In the genomic region with DNA sequence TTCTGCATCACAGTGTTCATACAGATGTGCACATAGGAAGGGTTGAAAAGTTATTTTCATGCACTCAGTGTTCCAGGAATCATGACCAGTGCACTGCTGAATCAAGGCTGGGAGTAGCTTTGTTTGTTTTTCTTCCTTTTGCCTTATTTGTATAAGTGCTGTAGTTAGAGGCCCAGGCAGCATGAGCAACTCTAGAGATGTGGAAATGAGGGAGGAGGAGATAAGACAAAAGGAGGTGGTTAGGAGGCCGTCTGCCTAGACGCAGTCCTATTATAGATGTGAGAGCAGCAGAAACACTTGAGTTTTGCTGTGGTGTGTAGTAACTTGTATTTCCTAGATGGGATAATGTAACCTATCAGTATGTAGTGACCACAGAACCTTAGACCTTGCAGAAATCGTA, we compare ENCODE assay signal across 12 cellular contexts.
DNase-seq lines count a peak whose midpoint lies in the region; ATAC-seq and TF ChIP-seq lines count a peak whose summit lies in the region.
"Had no signal": no experiment of that assay in that cellular context is flagged by ENCODE, and none has a peak within 500 bp of the region (broad histone marks: within the 10 kb centered on the region; RNA-seq: fewer than 3 reads in every experiment).

No MANE protein-coding gene starts in this region.

- ATAC-seq in right lobe of liver: peak; percentile 77 to 86 (median 82)
- no peak for ATAC-seq in HG03432 (IDR thresholded peaks at IDR 0.05; ENCODE audit: unreplicated experiment)
- ATAC-seq in GM21576 (IDR thresholded peaks at IDR 0.05; ENCODE audit: unreplicated experiment): no peak

- peak overlapping the region in 1 of 3 donors; percentile 37 for H3K27ac ChIP-seq in right lobe of liver
- H3K27ac ChIP-seq: C4-2B had no signal

- H3K4me3 ChIP-seq in MG63: no peak overlapping the region
- no peak overlapping the region for H3K4me3 ChIP-seq in right lobe of liver

- H3K27me3 ChIP-seq in MG63 (no peaks in the 10 kb centered on the region), right lobe of liver (no peaks in the 10 kb centered on the region)

- DNase-seq in AG08396 (ENCODE audit: low spot score) (peak; percentile 67), MG63 (peak; percentile 61), dermis blood vessel endothelial cell (peak; percentile 64), right lobe of liver (peak in 1 of 3 donors; percentile 19), SHP77 treated with DMSO at 0.1 percent for 48 hours (lab: John Stamatoyannopoulos, UW) (no peak), cerebellar nuclear complex (lab: John Stamatoyannopoulos, UW) (no peak)
- DNase-seq: activated CD4-positive, alpha-beta memory T cell treated with anti-CD3 and anti-CD28 coated beads for 36 hours; occipital lobe; OCI-M1 had no signal

- intact Hi-C loops in right lobe of liver (cut with DNase I): no loop called here

- H3K9me3 ChIP-seq in MG63: no peaks in the 10 kb centered on the region
- no peaks in the 10 kb centered on the region for H3K9me3 ChIP-seq in right lobe of liver

- WGBS in right lobe of liver (ENCODE audit: insufficient coverage, low coverage, low lambda C conversion rate, missing lambda C conversion rate): 5% methylated on average over 2 of the region's 3 CpGs

- H3K4me1 ChIP-seq in right lobe of liver: peaks cover 0 to 21% (median 6%) of the 10 kb centered on the region in 4 donors

- TF ChIP-seq POLR2A in right lobe of liver (IDR thresholded peaks at IDR 0.05): no peak

- TF ChIP-seq CTCF in right lobe of liver (IDR thresholded peaks at IDR 0.05): no peak

- peaks cover under 1% of the 10 kb centered on the region for H3K36me3 ChIP-seq in MG63
- no peaks in the 10 kb centered on the region for H3K36me3 ChIP-seq in right lobe of liver

Comparison
In these comparisons a context has a peak if more than half of its experiments do, and no peak if none do; other contexts are left out.
1. DNase-seq: peak in AG08396 (single experiment), MG63 (single experiment) and dermis blood vessel endothelial cell (single experiment); none in SHP77 treated with DMSO at 0.1 percent for 48 hours (single experiment) and cerebellar nuclear complex (0 of 2).
2. ATAC-seq: peak in right lobe of liver (4 of 4); none in HG03432 (single experiment) and GM21576 (single experiment).